In the genomic region with DNA sequence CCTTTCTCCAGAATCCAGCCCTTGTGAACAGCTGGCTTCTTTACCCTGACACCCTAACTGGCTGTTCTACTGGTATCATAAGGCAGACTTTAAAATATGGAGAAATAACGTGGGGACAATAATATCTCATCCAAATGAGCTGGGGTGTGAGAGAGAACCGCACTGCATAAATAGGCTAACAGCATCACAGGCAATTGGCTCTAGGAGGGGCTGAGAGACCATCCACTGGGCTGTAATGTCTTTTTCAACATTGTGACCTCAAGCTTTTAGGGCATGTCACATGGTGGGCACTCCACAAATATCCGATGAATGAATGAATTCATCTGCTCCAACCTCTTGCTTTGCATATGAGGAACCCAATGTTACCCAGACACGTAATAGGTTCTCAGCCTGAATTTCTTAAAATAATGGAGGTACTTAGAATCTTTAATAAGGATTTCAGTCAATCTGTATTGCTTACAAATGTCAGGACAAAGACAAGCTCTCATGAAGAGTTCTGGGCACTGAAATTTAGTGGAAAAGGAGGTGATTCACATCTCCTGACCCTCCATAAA, we compare ENCODE assay signal across 1 cellular context.
TF ChIP-seq lines count a peak whose summit lies in the region.

No MANE protein-coding gene starts in this region.

TF ChIP-seq in IMR-90, 13 proteins besides CTCF, POLR2A, EP300 and RAD21 (continued from another document):
- no peak for TF ChIP-seq MAZ (IDR thresholded peaks at IDR 0.05; ENCODE audit: borderline replicate concordance, low read depth, low read length)
- no peak for TF ChIP-seq CEBPB (IDR thresholded peaks at IDR 0.05; ENCODE audit: low read depth, low read length)
- TF ChIP-seq RCOR1 (IDR thresholded peaks at IDR 0.05; ENCODE audit: insufficient replicate concordance, low read length), result no peak
